In the genomic region with DNA sequence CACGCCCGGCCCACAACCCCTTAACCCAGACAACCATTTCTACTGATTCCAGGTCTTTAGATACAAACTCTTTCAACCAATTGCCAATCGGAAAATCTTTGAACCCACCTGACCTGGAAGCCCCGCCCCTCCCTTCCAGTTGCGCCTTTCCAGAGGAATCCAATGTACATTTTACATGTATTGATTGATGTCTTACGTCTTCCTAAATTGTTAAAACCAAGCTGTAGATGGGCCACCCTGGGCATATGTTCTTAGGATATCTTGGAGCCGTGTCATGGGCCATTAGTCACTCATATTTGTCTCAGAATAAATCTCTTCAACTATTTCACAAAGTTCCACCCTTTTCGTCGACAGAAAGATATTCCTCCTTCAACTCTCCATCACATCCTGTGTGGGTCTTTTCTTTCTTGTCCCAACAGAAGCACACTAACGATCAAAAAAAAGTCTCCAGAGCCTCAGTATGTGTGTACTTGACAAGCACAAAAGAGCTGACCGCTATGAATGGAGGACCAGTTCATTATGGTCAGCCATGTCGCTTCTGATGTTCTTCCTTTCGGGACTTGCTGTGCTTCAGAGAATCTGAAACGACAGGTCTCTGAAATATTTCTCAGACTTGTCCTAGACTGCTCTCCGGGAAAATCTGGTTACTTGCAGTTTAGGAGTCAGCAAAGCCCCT, we compare ENCODE assay signal across 8 cellular contexts. TPM values are rescaled to one million over a fixed set of nuclear protein-coding genes. Genes with fewer than 3 reads are reported as not detected.
DNase-seq lines count a peak whose midpoint lies in the region; ATAC-seq and TF ChIP-seq lines count a peak whose summit lies in the region.

No MANE protein-coding gene starts in this region.

- peaks cover 60% of the 10 kb centered on the region for H3K9me3 Mint-ChIP-seq in dendritic cell treated with granulocyte-macrophage colony-stimulating factor and Interleukin-4, amounts not matched to agents 40 ng/mL and 50 ng/mL, for 4 days
- peaks cover 0 to 2% of the 10 kb centered on the region in 2 donors for H3K9me3 Mint-ChIP-seq in natural killer cell

- DNase-seq in AG08395 (ENCODE audit: low spot score): peak; percentile 17
- no peak for DNase-seq in natural killer cell
- DNase-seq in inferior parietal cortex (ENCODE audit: extremely low spot score): no peak
- no peak for DNase-seq in stimulated activated CD4-positive, alpha-beta T cell treated with anti-CD3 and anti-CD28 coated beads, Interleukin-4, amount 100 ng/mL, for 4 hours

- H3K36me3 Mint-ChIP-seq in dendritic cell treated with granulocyte-macrophage colony-stimulating factor and Interleukin-4, amounts not matched to agents 40 ng/mL and 50 ng/mL, for 4 days (ENCODE audit: low read depth): peaks cover 35% of the 10 kb centered on the region
- peaks cover 9% of the 10 kb centered on the region for H3K36me3 Mint-ChIP-seq in natural killer cell

- H3K4me1 Mint-ChIP-seq in dendritic cell treated with granulocyte-macrophage colony-stimulating factor and Interleukin-4, amounts not matched to agents 40 ng/mL and 50 ng/mL, for 4 days (ENCODE audit: low read depth): peaks cover 21% of the 10 kb centered on the region
- peaks cover 21 to 33% of the 10 kb centered on the region in 2 donors for H3K4me1 Mint-ChIP-seq in natural killer cell

- no peaks in the 10 kb centered on the region for H3K9me3 ChIP-seq in KOPT-K1 (ENCODE audit: insufficient read depth, low read length, poor library complexity, severe bottlenecking)

- H3K27ac Mint-ChIP-seq in dendritic cell treated with granulocyte-macrophage colony-stimulating factor and Interleukin-4, amounts not matched to agents 40 ng/mL and 50 ng/mL, for 4 days: peak overlapping the region; percentile 76
- H3K27ac Mint-ChIP-seq in natural killer cell: peak overlapping the region; percentile 87 to 88

- peak; percentile 17 for ATAC-seq in GM19351 (IDR thresholded peaks at IDR 0.05; ENCODE audit: unreplicated experiment)
- peak in 2 of 3 donors; percentile 1 to 4 for ATAC-seq in natural killer cell
- ATAC-seq in GM19328 (IDR thresholded peaks at IDR 0.05; ENCODE audit: unreplicated experiment): no peak

- no peak for TF ChIP-seq CTCF in natural killer cell (IDR thresholded peaks at IDR 0.05)

- H3K36me3 ChIP-seq in KOPT-K1 (ENCODE audit: insufficient read depth, low read length): peaks cover 19% of the 10 kb centered on the region

- intact Hi-C loops in dendritic cell treated with granulocyte-macrophage colony-stimulating factor and Interleukin-4, amounts not matched to agents 40 ng/mL and 50 ng/mL, for 4 days (cut with micrococcal nuclease): loop anchor here (1.0 to 5.0 kb wide), 3 partner anchors 23 to 45 kb away; partner anchors contain the start of genes ZNF17, ZNF548 and ZNF772
- intact Hi-C loops in natural killer cell (cut with micrococcal nuclease): loop anchor here (1.0 kb wide), 5 partner anchors 23 to 247 kb away; partner anchors contain the start of genes ZNF17, ZNF548, ZNF550 and ZNF551

- H3K27me3 Mint-ChIP-seq in dendritic cell treated with granulocyte-macrophage colony-stimulating factor and Interleukin-4, amounts not matched to agents 40 ng/mL and 50 ng/mL, for 4 days: no peaks in the 10 kb centered on the region
- peaks cover 0 to 2% of the 10 kb centered on the region in 2 donors for H3K27me3 Mint-ChIP-seq in natural killer cell (ENCODE audit: low read depth in 2 of 2)

- H3K4me3 Mint-ChIP-seq in dendritic cell treated with granulocyte-macrophage colony-stimulating factor and Interleukin-4, amounts not matched to agents 40 ng/mL and 50 ng/mL, for 4 days: peak overlapping the region; percentile 83
- H3K4me3 Mint-ChIP-seq in natural killer cell: peak overlapping the region; percentile 99

- H3K27ac ChIP-seq in KOPT-K1 (ENCODE audit: low read depth, low read length, poor library complexity, severe bottlenecking): peak overlapping the region; percentile 51

RNA-seq across cellular contexts. Expression of gene ZNF749, which starts 0.6 kb away (rescaled TPM):
- total RNA-seq in natural killer cell: 1 to 10 TPM; 7.0 to 9.8 (median 7.8) TPM

RNA-seq across cellular contexts. Expression of gene VN1R1, which starts 22.4 kb away (rescaled TPM):
- under 1 TPM in 1 of 3 donors, not detected in 2; 0.40 TPM for total RNA-seq in natural killer cell

RNA-seq across cellular contexts. Expression of gene ZNF17, which starts 23.6 kb away (rescaled TPM):
- total RNA-seq in natural killer cell: 10 to 100 TPM; 13.0 to 15.0 (median 13.3) TPM

RNA-seq across cellular contexts. Expression of gene ZNF772, which starts 42.8 kb away (rescaled TPM):
- total RNA-seq in natural killer cell: 1 to 10 TPM; 1.3 to 3.5 (median 1.4) TPM

RNA-seq across cellular contexts. Expression of gene ZNF548, which starts 44.9 kb away (rescaled TPM):
- 100 to 1,000 TPM in 1 of 3 donors, 10 to 100 TPM in 2; 75.5 to 104 (median 96.9) TPM for total RNA-seq in natural killer cell
